8 cellular contexts compared by ENCODE assay signal in genomic region chr10:118241229-118242137, GRCh38.
DNase-seq lines count a peak whose midpoint lies in the region; ATAC-seq and TF ChIP-seq lines count a peak whose summit lies in the region.

No MANE protein-coding gene starts in this region.

- peak; percentile 92 for TF ChIP-seq CTCF in DOHH2 (IDR thresholded peaks at IDR 0.05; ENCODE audit: low read depth, low read length, poor library complexity, severe bottlenecking)
- peak; percentile 94 for TF ChIP-seq CTCF in IMR-90 (conservative IDR thresholded peaks at IDR 0.05; ENCODE audit: low read depth, low read length)
- peak; percentile 93 for TF ChIP-seq CTCF in fibroblast of pulmonary artery (IDR thresholded peaks at IDR 0.05; ENCODE audit: low read length, missing control alignments)
- TF ChIP-seq CTCF in nephron progenitor cell (IDR thresholded peaks at IDR 0.05): peak; percentile 92

- no peak overlapping the region for H4K5ac ChIP-seq in IMR-90 (ENCODE audit: low read depth, low read length)

- WGBS in IMR-90 (ENCODE audit: extremely low coverage in 2 of 2, insufficient read length in 1 of 2), 2 experiments: 3% methylated on average over 7 of the region's 26 CpGs; no CpG with 5 or more reads in 1 of the 2 experiments

- ATAC-seq in IMR-90 (ENCODE audit: low read depth): peak; percentile 90
- no peak for ATAC-seq in stimulated activated naive CD8-positive, alpha-beta T cell treated with anti-CD3 and anti-CD28 coated beads, Interleukin-15, amount 100 ng/mL, for 72 hours
- ATAC-seq in HG02938 (IDR thresholded peaks at IDR 0.05; ENCODE audit: unreplicated experiment): no peak

- no TSS peak for BruUV-seq in IMR-90 (replicated peaks; lab: Mats Ljungman, UMichigan)

- H3K9ac ChIP-seq in IMR-90 (ENCODE audit: low read depth, low read length): no peak overlapping the region

- H4K20me1 ChIP-seq in DOHH2 (ENCODE audit: control insufficient read depth, insufficient read depth, low read depth, low read length) (no peaks in the 10 kb centered on the region; the same call in 1 of the 2 replicates), IMR-90 (ENCODE audit: insufficient read depth, low read length) (no peaks in the 10 kb centered on the region)

- no peaks in the 10 kb centered on the region for H3K79me1 ChIP-seq in IMR-90 (ENCODE audit: low read depth in 1 of 2, low read length in 2 of 2)

- CTCF ChIA-PET in IMR-90 (lab: Yijun Ruan, JAX): interaction anchor here (0.7 to 1.6 kb wide), 11 partner anchors 18 to 846 kb away, joined by 3 to 14 read pairs (median 3); no protein-coding TSS in a partner anchor

- no peak overlapping the region for H3K18ac ChIP-seq in IMR-90 (ENCODE audit: low read depth, low read length)

- H3K27me3 ChIP-seq in DOHH2 (ENCODE audit: control insufficient read depth, low read length): peaks cover 8% of the 10 kb centered on the region
- H3K27me3 ChIP-seq in IMR-90 (ENCODE audit: control insufficient read depth, insufficient read depth, low read length): peaks cover 9% of the 10 kb centered on the region

- no peak overlapping the region for H2AK5ac ChIP-seq in IMR-90 (ENCODE audit: low read depth, low read length)

- no peak overlapping the region for H3K27ac ChIP-seq in DOHH2 (ENCODE audit: low read depth, low read length)
- no peak overlapping the region for H3K27ac ChIP-seq in IMR-90 (ENCODE audit: insufficient read depth, low read length)

- intact Hi-C loops in IMR-90 (cut with micrococcal nuclease): loop anchor here (1.0 to 10.0 kb wide), 7 partner anchors 183 to 1025 kb away; no protein-coding TSS in a partner anchor

- POLR2A ChIA-PET in IMR-90 (lab: Charles Lee; ENCODE audit: unreplicated experiment): no interaction called here

- no peak for TF ChIP-seq POLR2A in IMR-90 (IDR thresholded peaks at IDR 0.05; ENCODE audit: low read depth, low read length)

- peak; percentile 90 for TF ChIP-seq RAD21 in IMR-90 (IDR thresholded peaks at IDR 0.05; ENCODE audit: low read length)

- H3K9me2 ChIP-seq in DOHH2 (replicated peaks; ENCODE audit: control insufficient read depth, low read length): no peaks in the 10 kb centered on the region

- in situ Hi-C loops in IMR-90 (cut with MboI; ENCODE audit: low sequenced_read_pairs): loop anchor here (5.0 to 25.0 kb wide), 3 partner anchors 699 to 1029 kb away; partner anchors contain the start of gene EMX2

- no peak overlapping the region for H2BK5ac ChIP-seq in IMR-90 (ENCODE audit: low read depth, low read length, poor library complexity, severe bottlenecking)

- dilution Hi-C loops in IMR-90 (cut with HindIII; ENCODE audit: low sequenced_read_pairs, unreplicated experiment): no loop called here

- H3K9me3 Mint-ChIP-seq in nephron progenitor cell: no peaks in the 10 kb centered on the region
- H3K9me3 Mint-ChIP-seq in stimulated activated naive CD8-positive, alpha-beta T cell treated with anti-CD3 and anti-CD28 coated beads, Interleukin-15, amount 100 ng/mL, for 72 hours: no peaks in the 10 kb centered on the region

- no peak overlapping the region for H4K91ac ChIP-seq in IMR-90 (ENCODE audit: insufficient read depth, low read depth, low read length)

- no peak overlapping the region for H3K23ac ChIP-seq in IMR-90 (ENCODE audit: low read depth, low read length)

- H3K4me1 ChIP-seq in DOHH2 (ENCODE audit: control insufficient read depth, low read length) (no peaks in the 10 kb centered on the region), IMR-90 (ENCODE audit: control insufficient read depth, insufficient read depth, low read length) (no peaks in the 10 kb centered on the region)

- no peaks in the 10 kb centered on the region for H3K79me2 ChIP-seq in DOHH2 (ENCODE audit: control insufficient read depth, low read length)

- peak overlapping the region; percentile 55 for H2AFZ ChIP-seq in IMR-90 (replicated peaks; ENCODE audit: low read length, poor library complexity)

- H3K9me3 ChIP-seq in DOHH2 (ENCODE audit: control insufficient read depth, insufficient read depth, low read length): no peaks in the 10 kb centered on the region
- H3K9me3 ChIP-seq in IMR-90 (ENCODE audit: control insufficient read depth, insufficient read depth, low read length): no peaks in the 10 kb centered on the region

- H3K27me3 Mint-ChIP-seq in nephron progenitor cell (ENCODE audit: low read depth, poor library complexity): peaks cover 55% of the 10 kb centered on the region
- H3K27me3 Mint-ChIP-seq in stimulated activated naive CD8-positive, alpha-beta T cell treated with anti-CD3 and anti-CD28 coated beads, Interleukin-15, amount 100 ng/mL, for 72 hours: peaks cover 52% of the 10 kb centered on the region

- no peak overlapping the region for H4K8ac ChIP-seq in IMR-90 (ENCODE audit: low read depth in 2 of 2, low read length in 2 of 2)

- no peak overlapping the region for H3K4ac ChIP-seq in IMR-90 (ENCODE audit: low read depth, low read length)

- H2BK20ac ChIP-seq in IMR-90 (ENCODE audit: low read depth, low read length): no peak overlapping the region

- H2BK120ac ChIP-seq in IMR-90 (ENCODE audit: low read depth, low read length): no peak overlapping the region

- H3K36me3 ChIP-seq in DOHH2 (ENCODE audit: control insufficient read depth, low read length): no peaks in the 10 kb centered on the region
- no peaks in the 10 kb centered on the region for H3K36me3 ChIP-seq in IMR-90 (ENCODE audit: control insufficient read depth, insufficient read depth, low read length)

- H3K4me2 ChIP-seq in DOHH2 (ENCODE audit: low read length) (no peak overlapping the region), IMR-90 (ENCODE audit: low read depth, low read length) (no peak overlapping the region)

- no peaks in the 10 kb centered on the region for H3K36me3 Mint-ChIP-seq in nephron progenitor cell (ENCODE audit: low read depth)

- peaks cover 53% of the 10 kb centered on the region for H3K4me1 Mint-ChIP-seq in nephron progenitor cell
- H3K4me1 Mint-ChIP-seq in stimulated activated naive CD8-positive, alpha-beta T cell treated with anti-CD3 and anti-CD28 coated beads, Interleukin-15, amount 100 ng/mL, for 72 hours: no peaks in the 10 kb centered on the region

- no peak overlapping the region for H3K14ac ChIP-seq in IMR-90 (replicated peaks; ENCODE audit: low read depth, low read length)

- no peaks in the 10 kb centered on the region for H3K9me1 ChIP-seq in IMR-90 (ENCODE audit: insufficient read depth, low read length)

- no peaks in the 10 kb centered on the region for H3F3A ChIP-seq in DOHH2 (ENCODE audit: control insufficient read depth, insufficient read depth)

- peak overlapping the region; percentile 70 for H3K4me3 Mint-ChIP-seq in nephron progenitor cell
- H3K4me3 Mint-ChIP-seq in stimulated activated naive CD8-positive, alpha-beta T cell treated with anti-CD3 and anti-CD28 coated beads, Interleukin-15, amount 100 ng/mL, for 72 hours: no peak overlapping the region

- no peak overlapping the region for H3K56ac ChIP-seq in IMR-90 (ENCODE audit: extremely low read depth, insufficient read depth, low read length)

- H2AK9ac ChIP-seq in IMR-90 (replicated peaks; ENCODE audit: low read depth, low read length, poor library complexity): peak overlapping the region; percentile 44

- no peak overlapping the region for H3K4me3 ChIP-seq in DOHH2 (ENCODE audit: low read length)
- no peak overlapping the region for H3K4me3 ChIP-seq in IMR-90 (ENCODE audit: insufficient read depth, low read depth, low read length)
- H3K4me3 ChIP-seq in fibroblast of pulmonary artery (replicated peaks; ENCODE audit: low read depth, low read length): no peak overlapping the region

- H2BK15ac ChIP-seq in IMR-90 (ENCODE audit: low read depth, low read length): no peak overlapping the region

- no peak overlapping the region for H3K27ac Mint-ChIP-seq in nephron progenitor cell
- H3K27ac Mint-ChIP-seq in stimulated activated naive CD8-positive, alpha-beta T cell treated with anti-CD3 and anti-CD28 coated beads, Interleukin-15, amount 100 ng/mL, for 72 hours: no peak overlapping the region

- DNase-seq in IMR-90 (peak; percentile 77), OCI-M2 (lab: John Stamatoyannopoulos, UW; ENCODE audit: unreplicated experiment) (peak; percentile 18), fibroblast of pulmonary artery (ENCODE audit: low read depth) (peak; percentile 89), nephron progenitor cell (peak; percentile 86)
- peak; percentile 80 to 82 for DNase-seq in activated T-cell treated with anti-CD3 and anti-CD28 coated beads, Interleukin-2, amount 50 U/mL, for 48 hours
- peak; percentile 49 to 57 for DNase-seq in stimulated activated naive CD8-positive, alpha-beta T cell treated with anti-CD3 and anti-CD28 coated beads, Interleukin-15, amount 100 ng/mL, for 72 hours

TF ChIP-seq in IMR-90, 13 proteins besides CTCF, POLR2A, EP300 and RAD21:
- TF ChIP-seq SMC3 (IDR thresholded peaks at IDR 0.05; ENCODE audit: low read depth, low read length) (peak; percentile 88), FOS (IDR thresholded peaks at IDR 0.05; ENCODE audit: low read depth, low read length) (no peak)

Comparison
In these comparisons a context has a peak if more than half of its experiments do, and no peak if none do; other contexts are left out.
1. DNase-seq: peak in every context shown above with its lines; median percentile 89 in fibroblast of pulmonary artery; 86 in nephron progenitor cell; 81 in activated T-cell treated with anti-CD3 and anti-CD28 coated beads, Interleukin-2, amount 50 U/mL, for 48 hours; 77 in IMR-90; 53 in stimulated activated naive CD8-positive, alpha-beta T cell treated with anti-CD3 and anti-CD28 coated beads, Interleukin-15, amount 100 ng/mL, for 72 hours; 18 in OCI-M2.